Comparison of ENCODE assay signal across 17 cellular contexts in the genomic region with DNA sequence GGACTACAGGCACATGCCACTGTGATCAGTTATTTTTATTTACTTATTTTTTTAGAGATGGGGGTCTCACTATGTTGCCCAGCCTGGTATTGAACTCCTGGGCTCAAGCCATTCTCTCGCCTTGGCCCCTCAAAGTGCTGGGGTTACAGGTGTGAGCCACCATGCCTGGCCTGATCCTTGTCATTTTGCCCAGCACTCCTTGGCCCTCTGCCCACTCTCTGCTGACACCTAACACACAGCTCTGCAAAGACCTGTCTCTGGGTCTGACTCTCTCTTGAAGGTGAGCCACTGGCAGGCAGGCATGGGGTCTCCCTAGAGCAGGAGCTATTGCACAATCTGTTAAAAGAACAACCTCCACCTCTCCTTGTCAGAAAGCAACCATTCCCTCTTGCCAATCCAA.
A peak's percentile ranks its signal among the peaks of the same experiment; 100 is the strongest.
DNase-seq lines count a peak whose midpoint lies in the region; ATAC-seq, FAIRE-seq and TF ChIP-seq lines count a peak whose summit lies in the region.
"Had no signal": no experiment of that assay in that cellular context is flagged by ENCODE, and none has a peak within 500 bp of the region (broad histone marks: within the 10 kb centered on the region; RNA-seq: fewer than 3 reads in every experiment).

No MANE protein-coding gene starts in this region.

- TF ChIP-seq RAD21 in K562 (CRISPR knock-in tag; conservative IDR thresholded peaks at IDR 0.05 in 1 of 2, IDR thresholded peaks at IDR 0.05 in 1 of 2) = no peak

- no peak overlapping the region for H3K4me3 ChIP-seq in K562
- H3K4me3 ChIP-seq: SK-N-MC had no signal

- H3K27me3 Mint-ChIP-seq in HFFc6 (ENCODE audit: insufficient read depth) = peaks cover 5% of the 10 kb centered on the region
- H3K27me3 Mint-ChIP-seq in activated naive CD8-positive, alpha-beta T cell treated with anti-CD3 and anti-CD28 coated beads, Interleukin-2, amount 50 U/mL, for 24 hours = no peaks in the 10 kb centered on the region

- in situ Hi-C loops in K562 (cut with MboI) = no loop called here

- no peak overlapping the region for H3K27ac Mint-ChIP-seq in HFFc6
- no peak overlapping the region for H3K27ac Mint-ChIP-seq in activated naive CD8-positive, alpha-beta T cell treated with anti-CD3 and anti-CD28 coated beads, Interleukin-2, amount 50 U/mL, for 24 hours
- H3K27ac Mint-ChIP-seq: CD4-positive, CD25-positive, alpha-beta regulatory T cell had no signal

- peaks cover 4 to 5% of the 10 kb centered on the region in 2 experiments; a peak in 4 of 5 replicates for H3K27me3 ChIP-seq in K562 (ENCODE audit: control insufficient read depth in 2 of 2, insufficient read depth in 2 of 2, low read length in 2 of 2)

- no peak overlapping the region for H3K4me2 ChIP-seq in K562 (ENCODE audit: insufficient read depth, low read length)

- H3K79me2 ChIP-seq in K562 (ENCODE audit: control insufficient read depth, insufficient read depth, low read length) = no peaks in the 10 kb centered on the region

- DNase-seq in left ventricle myocardium superior (peak; percentile 35), cardiac septum (ENCODE audit: low spot score) (no peak), K562 (ENCODE audit: extremely low read depth in 1 of 4, low spot score in 3 of 4) (no peak), mesenteric fat pad (ENCODE audit: low spot score) (peak; percentile 62), HFFc6 (no peak)
- DNase-seq in activated naive CD8-positive, alpha-beta T cell treated with anti-CD3 and anti-CD28 coated beads, Interleukin-2, amount 50 U/mL, for 24 hours = no peak
- DNase-seq: CD4-positive, CD25-positive, alpha-beta regulatory T cell; DND-41; GF-D8; NCI-H187 treated with DMSO at 0.1 percent for 48 hours; NCI-H526; PC-3 had no signal

- TF ChIP-seq EP300 in K562 (IDR thresholded peaks at IDR 0.05; ENCODE audit: low read length) = no peak

- TF ChIP-seq CTCF in K562 (IDR thresholded peaks at IDR 0.05 in 2 of 3, conservative IDR thresholded peaks at IDR 0.05 in 1 of 3; ENCODE audit: insufficient read depth in 2 of 3, low read depth in 1 of 3, low read length in 3 of 3) (no peak), HFFc6 (IDR thresholded peaks at IDR 0.05) (no peak)

- H3K4me1 Mint-ChIP-seq in HFFc6 (ENCODE audit: low read depth) = peaks cover 24% of the 10 kb centered on the region
- H3K4me1 Mint-ChIP-seq in activated naive CD8-positive, alpha-beta T cell treated with anti-CD3 and anti-CD28 coated beads, Interleukin-2, amount 50 U/mL, for 24 hours = peaks cover 14% of the 10 kb centered on the region

- H3K27ac ChIP-seq in K562 (ENCODE audit: extremely low read depth, low read depth, low read length) = no peak overlapping the region
- H3K27ac ChIP-seq: SK-N-MC had no signal

- no peak overlapping the region for H3K9ac ChIP-seq in K562 (ENCODE audit: insufficient read depth in 1 of 2, low read depth in 2 of 2, low read length in 2 of 2)

- FAIRE-seq in K562 (lab: Jason Lieb, UNC) = no peak
- FAIRE-seq: D721Med, GM19239 had no signal

- H3K9me1 ChIP-seq in K562 (ENCODE audit: control insufficient read depth, insufficient read depth, low read length) = no peaks in the 10 kb centered on the region

- intact Hi-C loops in left ventricle myocardium superior (cut with micrococcal nuclease) = no loop called here
- intact Hi-C loops in cardiac septum (cut with DNase I) = no loop called here
- intact Hi-C loops in K562 (cut with micrococcal nuclease) = no loop called here

- POLR2A ChIA-PET in K562 (lab: Yijun Ruan, JAX) = no interaction called here

- no peak overlapping the region for H2AFZ ChIP-seq in K562 (ENCODE audit: low read depth, low read length)

- H3K9me3 ChIP-seq in K562 (replicated peaks; ENCODE audit: control insufficient read depth, insufficient read depth, low read depth, low read length) = no peaks in the 10 kb centered on the region

- H3K36me3 Mint-ChIP-seq in HFFc6 (ENCODE audit: low read depth) = no peaks in the 10 kb centered on the region
- no peaks in the 10 kb centered on the region for H3K36me3 Mint-ChIP-seq in activated naive CD8-positive, alpha-beta T cell treated with anti-CD3 and anti-CD28 coated beads, Interleukin-2, amount 50 U/mL, for 24 hours (ENCODE audit: low read depth)
- H3K36me3 Mint-ChIP-seq: CD4-positive, CD25-positive, alpha-beta regulatory T cell had no signal

- no peak for ATAC-seq in left ventricle myocardium superior
- no peak for ATAC-seq in K562
- ATAC-seq in HG03565 (IDR thresholded peaks at IDR 0.05; ENCODE audit: unreplicated experiment) = no peak
- ATAC-seq in activated naive CD8-positive, alpha-beta T cell treated with anti-CD3 and anti-CD28 coated beads, Interleukin-2, amount 50 U/mL, for 24 hours = no peak
- ATAC-seq: HCT116, PC-3 had no signal

- no peaks in the 10 kb centered on the region for H3K9me3 Mint-ChIP-seq in HFFc6
- H3K9me3 Mint-ChIP-seq in activated naive CD8-positive, alpha-beta T cell treated with anti-CD3 and anti-CD28 coated beads, Interleukin-2, amount 50 U/mL, for 24 hours = no peaks in the 10 kb centered on the region

- CTCF ChIA-PET in K562 (lab: Yijun Ruan, JAX; ENCODE audit: low intra/inter-chr PET ratio) = no interaction called here

- 0% methylated on average over 1 of the region's 1 CpG for WGBS in K562 (ENCODE audit: insufficient coverage, low coverage, missing lambda C conversion rate)

- no peaks in the 10 kb centered on the region for H3K36me3 ChIP-seq in K562 (ENCODE audit: control insufficient read depth, insufficient read depth, low read length)

- BruUV-seq in K562 (replicated peaks; lab: Mats Ljungman, UMichigan) = no TSS peak

- TF ChIP-seq POLR2A in K562 (conservative IDR thresholded peaks at IDR 0.05) = no peak

- no peak overlapping the region for H3K4me3 Mint-ChIP-seq in HFFc6
- no peak overlapping the region for H3K4me3 Mint-ChIP-seq in activated naive CD8-positive, alpha-beta T cell treated with anti-CD3 and anti-CD28 coated beads, Interleukin-2, amount 50 U/mL, for 24 hours
- H3K4me3 Mint-ChIP-seq: CD4-positive, CD25-positive, alpha-beta regulatory T cell had no signal

- H3K4me1 ChIP-seq in K562 (replicated peaks in 1 of 2; ENCODE audit: control insufficient read depth in 2 of 2, insufficient read depth in 2 of 2, low read length in 2 of 2) = no peaks in the 10 kb centered on the region; a peak in 1 of 5 replicates

- H4K20me1 ChIP-seq in K562 (replicated peaks; ENCODE audit: control insufficient read depth, insufficient read depth, low read length) = no peaks in the 10 kb centered on the region

TF ChIP-seq in K562, 482 proteins besides CTCF, POLR2A, EP300 and RAD21:
- peak; percentile 51 for TF ChIP-seq CEBPB (tag; IDR thresholded peaks at IDR 0.05)
- no peak for TF ChIP-seq CEBPG (CRISPR knock-in tag; IDR thresholded peaks at IDR 0.05)
- peak in 1 of 2 experiments; percentile 56; a peak in 1 of 4 replicates for TF ChIP-seq CEBPG (tag; conservative IDR thresholded peaks at IDR 0.05 in 1 of 2, IDR thresholded peaks at IDR 0.05 in 1 of 2)
- no peak for TF ChIP-seq PHF8 (IDR thresholded peaks at IDR 0.05; ENCODE audit: borderline replicate concordance, low read length)

Comparison
In these comparisons a context has a peak if more than half of its experiments do, and no peak if none do; other contexts are left out.
1. DNase-seq: peak in left ventricle myocardium superior (single experiment) and mesenteric fat pad (single experiment); none in cardiac septum (single experiment), K562 (0 of 4), HFFc6 (single experiment) and activated naive CD8-positive, alpha-beta T cell treated with anti-CD3 and anti-CD28 coated beads, Interleukin-2, amount 50 U/mL, for 24 hours (single experiment).